Comparison of ENCODE assay signal across 9 cellular contexts in the genomic region with DNA sequence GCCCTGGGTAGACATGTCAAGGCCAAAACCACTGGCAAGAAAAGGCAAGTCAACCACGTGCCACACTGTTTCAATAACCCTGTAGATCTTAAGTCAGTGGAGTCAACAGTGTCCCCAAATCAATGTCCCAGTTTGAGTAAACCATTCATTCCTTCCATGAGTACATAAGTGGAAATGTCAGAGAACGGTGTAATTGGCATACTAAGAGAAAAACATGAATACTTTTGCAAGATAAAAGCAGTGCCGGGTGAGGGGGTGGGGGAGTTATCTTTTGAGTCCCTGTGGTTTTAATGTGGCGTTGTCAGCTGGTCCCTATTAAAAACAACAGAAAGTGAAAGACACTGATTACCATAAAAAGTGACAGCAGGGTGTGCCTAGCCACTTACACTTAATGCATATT. TPM values are rescaled to one million over a fixed set of nuclear protein-coding genes. Genes with fewer than 3 reads are reported as not detected.
DNase-seq lines count a peak whose midpoint lies in the region; ATAC-seq and TF ChIP-seq lines count a peak whose summit lies in the region.
"Had no signal": no experiment of that assay in that cellular context is flagged by ENCODE, and none has a peak within 500 bp of the region (broad histone marks: within the 10 kb centered on the region; RNA-seq: fewer than 3 reads in every experiment).

No MANE protein-coding gene starts in this region.

- intact Hi-C loops in sciatic nerve (cut with DNase I) = no loop called here

- no peak for TF ChIP-seq CTCF in omental fat pad (IDR thresholded peaks at IDR 0.05)

- ATAC-seq in GM18868 (IDR thresholded peaks at IDR 0.05; ENCODE audit: unreplicated experiment) = peak; percentile 90
- ATAC-seq in HG02885 (IDR thresholded peaks at IDR 0.05; ENCODE audit: poor library complexity, unreplicated experiment) = peak; percentile 93
- ATAC-seq in left lobe of liver = no peak
- no peak for ATAC-seq in omental fat pad (ENCODE audit: low FRiP score)
- ATAC-seq in sciatic nerve = no peak

- DNase-seq in activated CD8-positive, alpha-beta memory T cell treated with anti-CD3 and anti-CD28 coated beads, Interleukin-2, amount 50 U/mL, for 24 hours (ENCODE audit: extremely low read depth) = peak; percentile 36
- peak; percentile 63 for DNase-seq in stimulated activated CD4-positive, alpha-beta T cell treated with anti-CD3 and anti-CD28 coated beads, Interleukin-2, amount 100 ng/mL, for 4 hours (ENCODE audit: low read depth)
- no peak for DNase-seq in left lobe of liver (ENCODE audit: low spot score)
- DNase-seq in omental fat pad (ENCODE audit: low spot score) = no peak
- no peak for DNase-seq in anterior cingulate cortex (lab: John Stamatoyannopoulos, UW)
- DNase-seq in sciatic nerve (ENCODE audit: low spot score) = no peak
- DNase-seq: NCI-H2029 had no signal

RNA-seq across cellular contexts. Expression of a gene that starts 37.8 kb away (rescaled TPM):
- total RNA-seq in left lobe of liver (22.6 TPM), omental fat pad (100 to 1,000 TPM in 1 of 4 donors, 10 to 100 TPM in 3; 57.5 to 121 (median 81.6) TPM), sciatic nerve (83.6 TPM)

Comparison
In these comparisons a context has a peak if more than half of its experiments do, and no peak if none do; other contexts are left out.
1. ATAC-seq: peak in GM18868 (single experiment) and HG02885 (single experiment); none in left lobe of liver (single experiment), omental fat pad (single experiment) and sciatic nerve (single experiment).
2. DNase-seq: peak in activated CD8-positive, alpha-beta memory T cell treated with anti-CD3 and anti-CD28 coated beads, Interleukin-2, amount 50 U/mL, for 24 hours (single experiment) and stimulated activated CD4-positive, alpha-beta T cell treated with anti-CD3 and anti-CD28 coated beads, Interleukin-2, amount 100 ng/mL, for 4 hours (single experiment); none in left lobe of liver (single experiment), omental fat pad (single experiment), anterior cingulate cortex (0 of 58) and sciatic nerve (single experiment).